10 cellular contexts compared by ENCODE assay signal in the genomic region with DNA sequence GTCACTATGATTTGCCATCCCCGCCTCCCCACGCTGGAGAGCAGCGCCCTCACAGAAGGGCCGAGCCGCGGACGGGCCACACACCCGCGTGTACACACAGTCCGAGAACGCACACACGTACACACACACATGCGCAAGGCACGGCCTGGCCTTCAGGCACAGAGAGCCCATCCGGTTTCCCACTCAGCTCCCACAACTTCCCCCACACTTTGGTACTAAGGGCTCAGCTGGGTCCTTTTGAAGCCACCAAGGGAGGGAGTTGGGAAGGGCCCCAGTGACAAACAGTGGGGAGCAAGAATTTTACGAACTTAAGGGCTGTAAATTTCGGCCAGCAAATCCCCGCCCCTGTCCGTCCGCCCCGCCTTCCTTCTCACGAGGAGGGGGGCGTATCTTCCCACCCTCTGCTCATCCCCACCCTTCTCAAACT.
DNase-seq lines count a peak whose midpoint lies in the region; ATAC-seq and TF ChIP-seq lines count a peak whose summit lies in the region.
"Had no signal": no experiment of that assay in that cellular context is flagged by ENCODE, and none has a peak within 500 bp of the region (broad histone marks: within the 10 kb centered on the region; RNA-seq: fewer than 3 reads in every experiment).

No MANE protein-coding gene starts in this region.

- H3K27ac ChIP-seq in dorsolateral prefrontal cortex (no peak overlapping the region), thoracic aorta (no peak overlapping the region)

- ATAC-seq in Right ventricle myocardium superior (ENCODE audit: poor library complexity): peak; percentile 26
- ATAC-seq in Right ventricle myocardium inferior: no peak
- no peak for ATAC-seq in thoracic aorta (ENCODE audit: insufficient number of reproducible peaks, low FRiP score, low read depth)
- ATAC-seq in HG03469 (IDR thresholded peaks at IDR 0.05; ENCODE audit: unreplicated experiment): no peak

- DNase-seq in Right ventricle myocardium superior (no peak), Right ventricle myocardium inferior (ENCODE audit: missing footprints) (no peak), dorsolateral prefrontal cortex (no peak), lung microvascular endothelial cell (ENCODE audit: low read depth in 2 of 2) (peak; percentile 14 to 25), thoracic aorta (ENCODE audit: low spot score) (no peak), lower leg skin (ENCODE audit: low spot score in 2 of 2) (no peak)
- no peak for DNase-seq in activated T-cell treated with anti-CD3 and anti-CD28 coated beads, Interleukin-2, amount 50 U/mL, for 48 hours
- DNase-seq: activated naive CD4-positive, alpha-beta T cell treated with anti-CD3 and anti-CD28 coated beads, Interleukin-2, amount 50 U/mL, for 16 hours; CD4-positive, CD25-positive, alpha-beta regulatory T cell had no signal

- no peak for TF ChIP-seq POLR2A in lower leg skin (IDR thresholded peaks at IDR 0.05)

- intact Hi-C loops in Right ventricle myocardium superior (cut with DNase I) (no loop called here), Right ventricle myocardium inferior (cut with DNase I) (no loop called here), dorsolateral prefrontal cortex (cut with DNase I) (loop anchor here (2.0 to 10.0 kb wide), 4 partner anchors 89 to 637 kb away; no protein-coding TSS in a partner anchor), lower leg skin (cut with DNase I; ENCODE audit: low total_unique reads) (loop anchor here (5.0 kb wide), 1 partner anchor 144 kb away; no protein-coding TSS in a partner anchor)

- WGBS in lower leg skin, 2 donors: 1 to 8% methylated on average over 22 to 23 of the region's 23 CpGs

- TF ChIP-seq CTCF in dorsolateral prefrontal cortex (IDR thresholded peaks at IDR 0.05 in 54 of 56, conservative IDR thresholded peaks at IDR 0.05 in 2 of 56; ENCODE audit: low read depth in 1 of 56, partially characterized antibody in 56 of 56) (no peak), thoracic aorta (IDR thresholded peaks at IDR 0.05) (no peak), lower leg skin (IDR thresholded peaks at IDR 0.05) (no peak)

- H3K27me3 ChIP-seq in dorsolateral prefrontal cortex (peaks cover 0 to 65% (median 30%) of the 10 kb centered on the region in 45 donors), thoracic aorta (replicated peaks; ENCODE audit: insufficient read depth) (peaks cover 3% of the 10 kb centered on the region)

- H3K4me1 ChIP-seq in thoracic aorta (ENCODE audit: control insufficient read depth in 1 of 2, low read depth in 2 of 2): peaks cover 12 to 13% of the 10 kb centered on the region in 2 donors

- H3K9me3 ChIP-seq in thoracic aorta: no peaks in the 10 kb centered on the region

- peak overlapping the region in 42 of 59 donors; percentile 4 to 66 (median 49) for H3K4me3 ChIP-seq in dorsolateral prefrontal cortex
- H3K4me3 ChIP-seq in thoracic aorta: peak overlapping the region; percentile 48
- no peak overlapping the region for H3K4me3 ChIP-seq in lower leg skin (ENCODE audit: low read depth, poor library complexity, severe bottlenecking)

- H3K36me3 ChIP-seq in thoracic aorta: no peaks in the 10 kb centered on the region

Comparison
In these comparisons a context has a peak if more than half of its experiments do, and no peak if none do; other contexts are left out.
1. DNase-seq: peak in lung microvascular endothelial cell (2 of 2); none in Right ventricle myocardium superior (single experiment), Right ventricle myocardium inferior (single experiment), dorsolateral prefrontal cortex (0 of 10), thoracic aorta (single experiment), activated T-cell treated with anti-CD3 and anti-CD28 coated beads, Interleukin-2, amount 50 U/mL, for 48 hours (0 of 2) and lower leg skin (0 of 2).
2. intact Hi-C loops: an anchor here in dorsolateral prefrontal cortex (2.0 to 10.0 kb wide) and lower leg skin (5.0 kb wide); none called in Right ventricle myocardium superior and Right ventricle myocardium inferior.